ENCODE assay signal across 8 cellular contexts in the genomic region with DNA sequence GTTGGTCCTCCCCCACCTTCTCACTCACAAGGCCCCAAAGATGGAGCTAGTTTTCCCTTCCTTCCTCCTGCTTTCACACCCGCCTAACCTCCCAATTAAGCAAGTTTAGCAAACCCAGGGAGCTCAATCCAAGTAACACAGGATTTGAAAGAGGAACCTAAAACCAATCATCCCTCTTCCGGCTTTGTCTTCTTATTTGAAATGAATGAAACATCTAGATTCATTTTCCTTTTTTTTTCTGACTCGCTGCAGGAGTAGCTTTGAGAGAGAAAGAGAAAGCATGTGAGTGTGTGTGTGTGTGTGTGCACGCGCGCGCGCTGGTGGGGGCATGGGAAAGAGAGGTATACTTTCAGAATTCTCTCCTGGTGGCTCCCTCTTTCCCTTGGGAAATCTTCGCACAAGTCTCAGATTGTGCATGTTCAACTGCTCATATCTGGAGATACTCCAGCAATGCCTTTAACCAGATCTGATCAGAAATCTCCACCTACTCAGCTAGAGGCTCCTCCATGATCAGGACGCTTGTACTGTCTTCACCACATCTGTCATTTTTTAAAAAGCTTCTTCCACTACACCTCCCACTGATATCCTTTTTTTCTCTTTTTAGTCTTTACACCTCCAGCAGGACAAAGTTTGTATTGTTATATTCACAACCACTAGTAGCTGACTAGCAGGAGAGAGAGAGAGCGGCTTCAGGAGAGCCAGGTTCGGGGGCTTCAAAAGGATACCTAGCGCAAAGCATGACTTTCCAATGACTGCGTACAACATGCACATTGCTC. TPM values are rescaled to one million over a fixed set of nuclear protein-coding genes. Genes with fewer than 3 reads are reported as not detected.
DNase-seq lines count a peak whose midpoint lies in the region; ATAC-seq and TF ChIP-seq lines count a peak whose summit lies in the region.

No MANE protein-coding gene starts in this region.

- H3K9me2 ChIP-seq in Loucy (replicated peaks; ENCODE audit: low read depth, low read length), result no peaks in the 10 kb centered on the region

- peaks cover 0 to 19% (median 7%) of the 10 kb centered on the region in 4 donors for H3K4me1 Mint-ChIP-seq in CD4-positive, CD25-positive, alpha-beta regulatory T cell
- peaks cover 25% of the 10 kb centered on the region for H3K4me1 Mint-ChIP-seq in activated B cell treated with CpG ODN at 0.5 μM for 24 hours

- POLR2A ChIA-PET in activated B cell treated with CpG ODN at 0.5 μM for 24 hours (lab: Charles Lee), result no interaction called here

- H3K9ac ChIP-seq in Loucy (ENCODE audit: low read depth, low read length, poor library complexity, severe bottlenecking), result peak overlapping the region; percentile 22

- no peaks in the 10 kb centered on the region for H3K36me3 ChIP-seq in CD4-positive, CD25-positive, alpha-beta regulatory T cell (ENCODE audit: control insufficient read depth, insufficient read depth, low read length)
- no peaks in the 10 kb centered on the region for H3K36me3 ChIP-seq in Loucy (ENCODE audit: insufficient read depth, low read length)

- H3K4me3 ChIP-seq in CD4-positive, CD25-positive, alpha-beta regulatory T cell (ENCODE audit: low read depth, low read length), result no peak overlapping the region
- peak overlapping the region; percentile 72 for H3K4me3 ChIP-seq in Loucy (ENCODE audit: low read length, poor library complexity, severe bottlenecking)
- H3K4me3 ChIP-seq in right cardiac atrium (ENCODE audit: low read length), result peak overlapping the region; percentile 83
- H3K4me3 ChIP-seq in skeletal muscle cell (ENCODE audit: low read depth, low read length), result peak overlapping the region; percentile 75

- DNase-seq in CD4-positive, CD25-positive, alpha-beta regulatory T cell, result peak in 1 of 3 donors; percentile 23
- DNase-seq in activated B cell treated with CpG ODN at 0.5 μM for 24 hours (no peak), right cardiac atrium (peak; percentile 21 to 75 (median 68)), skeletal muscle cell (ENCODE audit: low read depth) (no peak)

- intact Hi-C loops in activated B cell treated with CpG ODN at 0.5 μM for 24 hours (cut with micrococcal nuclease), result no loop called here
- intact Hi-C loops in right cardiac atrium (cut with DNase I), result loop anchor here in 1 of 4 donors (10.0 kb wide), 1 partner anchor 105 kb away; no protein-coding TSS in a partner anchor

- H3K27me3 ChIP-seq in CD4-positive, CD25-positive, alpha-beta regulatory T cell (ENCODE audit: control insufficient read depth, insufficient read depth, low read length), result peaks cover 6% of the 10 kb centered on the region
- H3K27me3 ChIP-seq in Loucy (ENCODE audit: insufficient read depth, low read length, poor library complexity, severe bottlenecking) (peaks cover 19% of the 10 kb centered on the region), right cardiac atrium (ENCODE audit: control insufficient read depth, insufficient read depth) (no peaks in the 10 kb centered on the region)

- peak overlapping the region; percentile 67 for H2AFZ ChIP-seq in Loucy (ENCODE audit: low read length)

- peak overlapping the region; percentile 73 to 87 (median 83) for H3K4me3 Mint-ChIP-seq in CD4-positive, CD25-positive, alpha-beta regulatory T cell
- H3K4me3 Mint-ChIP-seq in activated B cell treated with CpG ODN at 0.5 μM for 24 hours, result peak overlapping the region; percentile 73

- peaks cover 4% of the 10 kb centered on the region for H3K36me3 Mint-ChIP-seq in CD4-positive, CD25-positive, alpha-beta regulatory T cell
- no peaks in the 10 kb centered on the region for H3K36me3 Mint-ChIP-seq in activated B cell treated with CpG ODN at 0.5 μM for 24 hours (ENCODE audit: low read depth)

- CTCF ChIA-PET in activated B cell treated with CpG ODN at 0.5 μM for 24 hours (lab: Charles Lee), result interaction anchor here (0.9 kb wide), 1 partner anchor 104 kb away, joined by 4 read pairs; no protein-coding TSS in a partner anchor

- H3F3A ChIP-seq in Loucy (ENCODE audit: low read depth), result no peaks in the 10 kb centered on the region

- WGBS in right cardiac atrium, result 17% methylated on average over 14 of the region's 14 CpGs

- H3K79me2 ChIP-seq in Loucy (ENCODE audit: insufficient read depth, low read length), result no peaks in the 10 kb centered on the region

- H4K20me1 ChIP-seq in Loucy (ENCODE audit: insufficient read depth, low read length, poor library complexity, severe bottlenecking), result no peaks in the 10 kb centered on the region

- no peak overlapping the region for H3K27ac ChIP-seq in CD4-positive, CD25-positive, alpha-beta regulatory T cell (ENCODE audit: insufficient read depth, low read length, poor library complexity, severe bottlenecking)
- H3K27ac ChIP-seq in right cardiac atrium (ENCODE audit: low read length), result peak overlapping the region; percentile 70

- peak overlapping the region; percentile 97 for H3K4me2 ChIP-seq in Loucy (ENCODE audit: low read depth, low read length, poor library complexity, severe bottlenecking)

- peaks cover 0 to 8% (median 2%) of the 10 kb centered on the region in 7 donors for H3K9me3 Mint-ChIP-seq in CD4-positive, CD25-positive, alpha-beta regulatory T cell
- H3K9me3 Mint-ChIP-seq in activated B cell treated with CpG ODN at 0.5 μM for 24 hours, result no peaks in the 10 kb centered on the region

- no peaks in the 10 kb centered on the region for H3K4me1 ChIP-seq in CD4-positive, CD25-positive, alpha-beta regulatory T cell (ENCODE audit: control insufficient read depth, insufficient read depth, low read length, poor library complexity, severe bottlenecking)
- H3K4me1 ChIP-seq in Loucy (ENCODE audit: insufficient read depth, low read length, poor library complexity, severe bottlenecking) (peaks cover 17% of the 10 kb centered on the region), right cardiac atrium (ENCODE audit: control insufficient read depth, insufficient read depth, low read length) (peaks cover 4% of the 10 kb centered on the region)

- H3K27me3 Mint-ChIP-seq in CD4-positive, CD25-positive, alpha-beta regulatory T cell, result peaks cover 29% of the 10 kb centered on the region
- peaks cover 18% of the 10 kb centered on the region for H3K27me3 Mint-ChIP-seq in activated B cell treated with CpG ODN at 0.5 μM for 24 hours

- H3K9me3 ChIP-seq in CD4-positive, CD25-positive, alpha-beta regulatory T cell (ENCODE audit: control insufficient read depth in 2 of 2, low read length in 2 of 2), result no peaks in the 10 kb centered on the region
- H3K9me3 ChIP-seq in Loucy (ENCODE audit: insufficient read depth, low read depth, low read length) (no peaks in the 10 kb centered on the region), right cardiac atrium (ENCODE audit: control insufficient read depth, low read length) (no peaks in the 10 kb centered on the region)

- H3K27ac Mint-ChIP-seq in CD4-positive, CD25-positive, alpha-beta regulatory T cell, result no peak overlapping the region
- H3K27ac Mint-ChIP-seq in activated B cell treated with CpG ODN at 0.5 μM for 24 hours, result no peak overlapping the region

- ATAC-seq in CD4-positive, CD25-positive, alpha-beta regulatory T cell (ENCODE audit: low read depth in 2 of 2), result no peak
- no peak for ATAC-seq in activated B cell treated with CpG ODN at 0.5 μM for 24 hours (ENCODE audit: low read depth)
- ATAC-seq in right cardiac atrium, result peak; percentile 13 to 17
- ATAC-seq in GM18517 (IDR thresholded peaks at IDR 0.05; ENCODE audit: unreplicated experiment), result no peak
- ATAC-seq in GM21717 (IDR thresholded peaks at IDR 0.05; ENCODE audit: unreplicated experiment), result no peak
- no peak for ATAC-seq in HG03175 (IDR thresholded peaks at IDR 0.05; ENCODE audit: unreplicated experiment)

- TF ChIP-seq CTCF in Loucy (conservative IDR thresholded peaks at IDR 0.05; ENCODE audit: low read length), result peak; percentile 24
- TF ChIP-seq CTCF in activated B cell treated with CpG ODN at 0.5 μM for 24 hours (IDR thresholded peaks at IDR 0.05), result no peak

RNA-seq across cellular contexts. Expression of a gene that starts 1.6 kb away (rescaled TPM):
- not detected for total RNA-seq in CD4-positive, CD25-positive, alpha-beta regulatory T cell
- polyA plus RNA-seq in CD4-positive, CD25-positive, alpha-beta regulatory T cell, result under 1 TPM in 2 of 4 donors, not detected in 2; 0.22 to 0.43 TPM
- total RNA-seq in activated B cell treated with CpG ODN at 0.5 μM for 24 hours (0.04 TPM in 1 of 2 replicates, not detected in the other), right cardiac atrium (100 to 1,000 TPM; 761 to 907 (median 821) TPM)
- 41.8 TPM for polyA plus RNA-seq in right cardiac atrium

Comparison
In these comparisons a context has a peak if more than half of its experiments do, and no peak if none do; other contexts are left out.
1. ATAC-seq: peak in right cardiac atrium (2 of 2); none in CD4-positive, CD25-positive, alpha-beta regulatory T cell (0 of 2), activated B cell treated with CpG ODN at 0.5 μM for 24 hours (single experiment), GM18517 (single experiment), GM21717 (single experiment) and HG03175 (single experiment).
2. DNase-seq: peak in right cardiac atrium (3 of 3); none in activated B cell treated with CpG ODN at 0.5 μM for 24 hours (single experiment) and skeletal muscle cell (single experiment).
3. RNA of a gene that starts 1.6 kb away (total RNA-seq): 761 to 907 TPM in right cardiac atrium; not detected in CD4-positive, CD25-positive, alpha-beta regulatory T cell (single experiment) and 0.04 TPM in activated B cell treated with CpG ODN at 0.5 μM for 24 hours; every median in the first group is over 100 times any median in the second.